ENCODE assay signal across 1 cellular context in genomic region chr11:92216789-92217188, GRCh38.
A peak's percentile ranks its signal among the peaks of the same experiment; 100 is the strongest.
TF ChIP-seq lines count a peak whose summit lies in the region.

No MANE protein-coding gene starts in this region.

TF ChIP-seq in GM23338, 12 proteins besides CTCF, POLR2A, EP300 and RAD21 (continued from another document):
- TF ChIP-seq ZNF462 (CRISPR knock-in tag; IDR thresholded peaks at IDR 0.05) (peak; percentile 57), POLR2AphosphoS5 (IDR thresholded peaks at IDR 0.05; ENCODE audit: low read depth) (no peak), NANOG (IDR thresholded peaks at IDR 0.05; ENCODE audit: borderline replicate concordance) (peak; percentile 94)
